In the genomic region with DNA sequence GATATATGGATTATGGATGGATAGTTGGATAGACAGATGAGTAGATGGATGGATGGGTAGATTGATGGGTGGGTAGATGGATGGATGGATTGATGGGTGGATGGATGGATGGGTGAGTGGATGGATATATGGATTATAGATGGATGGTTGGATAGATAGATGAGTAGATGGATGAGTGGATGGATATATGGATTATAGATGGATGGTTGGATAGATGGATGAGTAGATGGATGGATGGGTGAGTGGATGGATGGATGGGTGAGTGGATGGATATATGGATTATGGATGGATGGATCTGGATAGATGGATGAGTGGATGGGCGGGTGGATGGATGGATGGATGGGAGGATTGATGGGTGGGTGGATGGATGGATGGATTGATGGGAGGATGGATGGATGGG, we compare ENCODE assay signal across 35 cellular contexts. TPM values are rescaled to one million over a fixed set of nuclear protein-coding genes. Genes with fewer than 3 reads are reported as not detected.
"Had no signal": no experiment of that assay in that cellular context is flagged by ENCODE, and none has a peak within 500 bp of the region (broad histone marks: within the 10 kb centered on the region; RNA-seq: fewer than 3 reads in every experiment).

No MANE protein-coding gene starts in this region.

- H3K4me3 ChIP-seq: adrenal gland, ascending aorta, body of pancreas, breast epithelium, cardiac muscle cell had no signal

- FAIRE-seq: astrocyte had no signal

- H3K27me3 ChIP-seq: adrenal gland, cardiac muscle cell had no signal

- H3K36me3 ChIP-seq: adrenal gland, ascending aorta, brain microvascular endothelial cell, breast epithelium, cardiac muscle cell had no signal

- H3K27ac ChIP-seq: adrenal gland, ascending aorta, body of pancreas, brain microvascular endothelial cell, breast epithelium, cardiac muscle cell had no signal

- H3K9me3 ChIP-seq: adrenal gland, ascending aorta, body of pancreas, breast epithelium had no signal

- DNase-seq: activated effector memory CD4-positive, alpha-beta T cell treated with anti-CD3 and anti-CD28 coated beads, Interleukin-2, amount 50 U/mL, for 16 hours; activated effector memory CD4-positive, alpha-beta T cell treated with Interleukin-2 at 50 U/mL for 16 hours; activated gamma-delta T cell; activated gamma-delta T cell treated with Interleukin-2 at 50 U/mL for 16 hours; activated naive CD4-positive, alpha-beta T cell; activated naive CD4-positive, alpha-beta T cell treated with anti-CD3 and anti-CD28 coated beads for 36 hours; activated naive CD4-positive, alpha-beta T cell treated with anti-CD3 and anti-CD28 coated beads, Interleukin-2, amount 10 ng/mL, durations not matched to agents 7 days and 5 days; activated naive CD4-positive, alpha-beta T cell treated with anti-CD3 and anti-CD28 coated beads, Interleukin-2, amount 50 U/mL, for 16 hours; activated naive CD4-positive, alpha-beta T cell treated with Interleukin-2 at 50 U/mL for 16 hours; activated naive CD8-positive, alpha-beta T cell treated with anti-CD3 and anti-CD28 coated beads for 36 hours; activated naive CD8-positive, alpha-beta T cell treated with anti-CD3 and anti-CD28 coated beads, Interleukin-2, amount 10 ng/mL, durations not matched to agents 7 days and 5 days; activated naive CD8-positive, alpha-beta T cell treated with anti-CD3 and anti-CD28 coated beads, Interleukin-2, amount 50 U/mL, for 24 hours; activated T-cell treated with anti-CD3 and anti-CD28 coated beads, Interleukin-2, amount 50 U/mL, for 1 hour; activated T-cell treated with anti-CD3 and anti-CD28 coated beads, Interleukin-2, amount 50 U/mL, for 24 hours; activated T-cell treated with anti-CD3 and anti-CD28 coated beads, Interleukin-2, amount 50 U/mL, for 4 hours; activated T-cell treated with anti-CD3 and anti-CD28 coated beads, Interleukin-2, amount 50 U/mL, for 48 hours; activated T-cell treated with anti-CD3 and anti-CD28 coated beads, Interleukin-2, amount 50 U/mL, for 72 hours; adrenal gland; amniotic stem cell; amygdala; anterior cingulate cortex; aorta; body of pancreas; brain microvascular endothelial cell; caudate nucleus; central memory CD4-positive, alpha-beta T cell; cerebellar nuclear complex had no signal

- H3K4me1 ChIP-seq: ascending aorta, breast epithelium had no signal

- ATAC-seq: activated naive CD4-positive, alpha-beta T cell treated with anti-CD3 and anti-CD28 coated beads, Interleukin-2, amount 50 U/mL, for 72 hours; activated naive CD8-positive, alpha-beta T cell treated with anti-CD3 and anti-CD28 coated beads, Interleukin-2, amount 50 U/mL, for 24 hours; activated T-cell treated with anti-CD3 and anti-CD28 coated beads, Interleukin-2, amount 50 U/mL, for 4 hours; activated T-cell treated with anti-CD3 and anti-CD28 coated beads, Interleukin-2, amount 50 U/mL, for 72 hours; activated T-helper 17 cell treated with anti-CD3 and anti-CD28 coated beads, Interleukin-2, amount 50 U/mL, for 72 hours; body of pancreas had no signal

RNA-seq across cellular contexts. Expression of gene SEMA6B, which starts 43.4 kb away (rescaled TPM):
- total RNA-seq: activated naive CD4-positive, alpha-beta T cell treated with anti-CD3 and anti-CD28 coated beads, Interleukin-2, amount 50 U/mL, for 72 hours; activated naive CD8-positive, alpha-beta T cell treated with anti-CD3 and anti-CD28 coated beads for 36 hours; activated T-helper 1 cell treated with anti-CD3 and anti-CD28 coated beads, Interleukin-12 subunit alpha, Interleukin-12 subunit beta, Interleukin-2, Interleukin-4 antibody, amounts not matched to agents 30 ng/mL and 10 ng/mL and 1 ng/mL, durations not matched to agents 14 hours and 24 hours and 36 hours; activated T-helper 2 cell treated with anti-CD3 and anti-CD28 coated beads, Interferon-gamma antibody, Interleukin-2, Interleukin-4, amounts not matched to agents 10 μg/mL and 5 μg/mL and 100 μg/mL, durations not matched to agents 14 hours and 24 hours and 36 hours had no signal
